Comparison of ENCODE assay signal across 8 cellular contexts in genomic region chr19:16470541-16470910, GRCh38. TPM values are rescaled to one million over a fixed set of nuclear protein-coding genes. Genes with fewer than 3 reads are reported as not detected.
DNase-seq lines count a peak whose midpoint lies in the region; ATAC-seq and TF ChIP-seq lines count a peak whose summit lies in the region.

No MANE protein-coding gene starts in this region.

- H4K20me1 ChIP-seq in PC-3 (ENCODE audit: low read length), result no peaks in the 10 kb centered on the region

- intact Hi-C loops in PC-3 (cut with micrococcal nuclease) (no loop called here), prostate gland (cut with DNase I) (no loop called here)

- no TSS peak for BruUV-seq in PC-3 (replicated peaks; lab: Mats Ljungman, UMichigan)

- H3K9me3 ChIP-seq in PC-3 (ENCODE audit: low read length), result no peaks in the 10 kb centered on the region
- H3K9me3 ChIP-seq in prostate gland, result no peaks in the 10 kb centered on the region

- H3K27ac ChIP-seq in PC-3 (ENCODE audit: low read length) (peak overlapping the region; percentile 43), prostate gland (peak overlapping the region in 1 of 2 donors; percentile 87), RWPE1 (no peak overlapping the region)

- TF ChIP-seq CTCF in GM06990 (IDR thresholded peaks at IDR 0.05; ENCODE audit: insufficient read depth, low read length, poor library complexity, severe bottlenecking), result no peak
- TF ChIP-seq CTCF in PC-3 (conservative IDR thresholded peaks at IDR 0.05; ENCODE audit: low read depth, low read length), result no peak
- no peak for TF ChIP-seq CTCF in epithelial cell of esophagus (IDR thresholded peaks at IDR 0.05; ENCODE audit: insufficient read depth, low read depth, low read length, missing control alignments)
- no peak for TF ChIP-seq CTCF in prostate gland (IDR thresholded peaks at IDR 0.05)
- no peak for TF ChIP-seq CTCF in RWPE1 (conservative IDR thresholded peaks at IDR 0.05; ENCODE audit: low read depth)

- 0 out of 2 replicates have a peak overlapping the region, but pooled peaks have one; percentile 60 for H2AFZ ChIP-seq in PC-3 (ENCODE audit: low read length)

- H3K9me2 ChIP-seq in PC-3 (replicated peaks; ENCODE audit: low read length), result no peaks in the 10 kb centered on the region

- H3F3A ChIP-seq in PC-3 (ENCODE audit: low read length, unreplicated experiment), result no peaks in the 10 kb centered on the region

- peaks cover 60% of the 10 kb centered on the region for H3K79me2 ChIP-seq in PC-3 (ENCODE audit: low read length)

- H3K4me3 ChIP-seq in GM06990 (replicated peaks; ENCODE audit: low read depth, low read length) (peak overlapping the region; percentile 87), PC-3 (ENCODE audit: low read length) (peak overlapping the region; percentile 94), epithelial cell of esophagus (ENCODE audit: low read length) (peak overlapping the region; percentile 78), prostate gland (peak overlapping the region; percentile 78 to 97)

- peaks cover 20% of the 10 kb centered on the region for H3K4me1 ChIP-seq in PC-3 (ENCODE audit: insufficient read depth, low read length)
- H3K4me1 ChIP-seq in prostate gland (replicated peaks), result peaks cover 4% of the 10 kb centered on the region

- H3K9ac ChIP-seq in PC-3 (ENCODE audit: low read length), result peak overlapping the region; percentile 88

- no peak for TF ChIP-seq POLR2A in prostate gland (IDR thresholded peaks at IDR 0.05)

- 12% methylated on average over 7 of the region's 7 CpGs for WGBS in prostate gland

- ATAC-seq in PC-3 (no peak), GM18858 (IDR thresholded peaks at IDR 0.05; ENCODE audit: unreplicated experiment) (no peak)

- POLR2A ChIA-PET in PC-3 (lab: Charles Lee; ENCODE audit: unreplicated experiment), result interaction anchor here (0.6 to 0.7 kb wide), 2 partner anchors 189 to 1189 kb away, joined by 3 to 6 read pairs; no protein-coding TSS in a partner anchor
- POLR2A ChIA-PET in RWPE1 (lab: Yijun Ruan, JAX; ENCODE audit: low non-redundant PET), result no interaction called here

- H3K27me3 ChIP-seq in GM06990 (replicated peaks; ENCODE audit: control insufficient read depth, insufficient read depth, low read length) (no peaks in the 10 kb centered on the region), PC-3 (ENCODE audit: low read length) (no peaks in the 10 kb centered on the region), prostate gland (replicated peaks; ENCODE audit: insufficient read depth) (no peaks in the 10 kb centered on the region)

- DNase-seq in GM06990 (ENCODE audit: extremely low read depth, insufficient read length) (no peak), PC-3 (peak; percentile 19), epithelial cell of esophagus (ENCODE audit: low read depth) (peak; percentile 31), prostate gland (ENCODE audit: low spot score) (no peak), RWPE1 (ENCODE audit: low spot score) (no peak), medulla oblongata (ENCODE audit: extremely low spot score) (no peak), cerebellar nuclear complex (lab: John Stamatoyannopoulos, UW) (no peak)

- H3K36me3 ChIP-seq in GM06990 (ENCODE audit: control insufficient read depth, insufficient read depth, low read length) (peaks cover 1% of the 10 kb centered on the region; the same call in 1 of the 2 replicates), PC-3 (ENCODE audit: low read depth, low read length) (no peaks in the 10 kb centered on the region; the same call in 1 of the 2 replicates), prostate gland (no peaks in the 10 kb centered on the region)

- peak overlapping the region; percentile 92 for H3K4me2 ChIP-seq in PC-3 (ENCODE audit: low read length)

- CTCF ChIA-PET in PC-3 (lab: Charles Lee) (interaction anchor here (0.6 kb wide), 1 partner anchor 13 kb away, joined by 3 read pairs; no protein-coding TSS in a partner anchor), RWPE1 (lab: Yijun Ruan, JAX) (interaction anchor here (0.7 to 1.0 kb wide), 2 partner anchors 10 to 29 kb away, joined by 3 to 4 read pairs; no protein-coding TSS in a partner anchor)

RNA-seq across cellular contexts. Expression of gene EPS15L1, which starts 1.2 kb away (rescaled TPM):
- total RNA-seq in PC-3 (2014; rRNA removed), result 18.1 and 23.8 TPM in 2 replicates
- 10 to 100 TPM; 18.4 to 30.4 TPM for total RNA-seq in prostate gland

RNA-seq across cellular contexts. Expression of gene CALR3, which starts 25.4 kb away (rescaled TPM):
- total RNA-seq in PC-3 (2014; rRNA removed) (0.47 TPM in 1 of 2 replicates, not detected in the other), prostate gland (10 to 100 TPM in 1 of 2 donors, under 1 TPM in 1; 0.91 to 10.1 TPM)

RNA-seq across cellular contexts. Expression of gene C19orf44, which starts 25.7 kb away (rescaled TPM):
- 2.5 and 5.2 TPM in 2 replicates for total RNA-seq in PC-3 (2014; rRNA removed)
- 10 to 100 TPM in 1 of 2 donors, 1 to 10 TPM in 1; 8.0 to 13.7 TPM for total RNA-seq in prostate gland

Comparison
In these comparisons a context has a peak if more than half of its experiments do, and no peak if none do; other contexts are left out.
1. DNase-seq: peak in PC-3 (single experiment) and epithelial cell of esophagus (single experiment); none in GM06990 (single experiment), prostate gland (single experiment), RWPE1 (single experiment), medulla oblongata (single experiment) and cerebellar nuclear complex (0 of 2).
2. Peak in every context shown above with its lines, with median percentiles within 50 percentile points of each other: H3K4me3 ChIP-seq.